In genomic region chr18:48827321-48828200, GRCh38 we compare ENCODE assay signal across 8 cellular contexts.
DNase-seq lines count a peak whose midpoint lies in the region; TF ChIP-seq lines count a peak whose summit lies in the region.

No MANE protein-coding gene starts in this region.

- peak; percentile 71 for DNase-seq in AG20443 (ENCODE audit: low spot score)
- peak; percentile 30 for DNase-seq in NCI-H2107 (lab: John Stamatoyannopoulos, UW)
- peak in 1 of 2 experiments; percentile 56 for DNase-seq in mesothelial cell of epicardium (ENCODE audit: low spot score in 2 of 2, unreplicated experiment in 2 of 2)
- no peak for DNase-seq in GM10266 (ENCODE audit: extremely low spot score)
- no peak for DNase-seq in NOMO-1 treated with dmso at 0.1 percent for 144 hours (lab: John Stamatoyannopoulos, UW; ENCODE audit: unreplicated experiment)
- no peak for DNase-seq in HCEC 1CT
- DNase-seq in H4 (ENCODE audit: low spot score), result no peak

- H3K27ac Mint-ChIP-seq in mesothelial cell of epicardium, result peak overlapping the region; percentile 99

- no peak for TF ChIP-seq CTCF in mesothelial cell of epicardium (IDR thresholded peaks at IDR 0.05; ENCODE audit: unreplicated experiment)
- TF ChIP-seq CTCF in GM10266 (IDR thresholded peaks at IDR 0.05; ENCODE audit: control insufficient read depth, insufficient read depth, low read depth, missing control alignments), result no peak

- peaks cover 79% of the 10 kb centered on the region for H3K4me1 Mint-ChIP-seq in mesothelial cell of epicardium

- peak overlapping the region; percentile 72 for H3K4me3 Mint-ChIP-seq in mesothelial cell of epicardium

- peak overlapping the region; percentile 47 for H3K27ac ChIP-seq in cingulate gyrus (ENCODE audit: low read depth, low read length)

- H3K27me3 Mint-ChIP-seq in mesothelial cell of epicardium (ENCODE audit: low read depth), result no peaks in the 10 kb centered on the region

- peaks cover 16% of the 10 kb centered on the region for H3K36me3 Mint-ChIP-seq in mesothelial cell of epicardium

- H3K9me3 Mint-ChIP-seq in mesothelial cell of epicardium, result peaks cover 3% of the 10 kb centered on the region

Comparison
In these comparisons a context has a peak if more than half of its experiments do, and no peak if none do; other contexts are left out.
1. DNase-seq: peak in AG20443 (single experiment) and NCI-H2107 (single experiment); none in GM10266 (single experiment), NOMO-1 treated with dmso at 0.1 percent for 144 hours (single experiment), HCEC 1CT (single experiment) and H4 (single experiment).